18 cellular contexts compared by ENCODE assay signal in genomic region chr1:224939844-224940425, GRCh38. TPM values are rescaled to one million over a fixed set of nuclear protein-coding genes. Genes with fewer than 3 reads are reported as not detected.
DNase-seq lines count a peak whose midpoint lies in the region; ATAC-seq and TF ChIP-seq lines count a peak whose summit lies in the region.
"Had no signal": no experiment of that assay in that cellular context is flagged by ENCODE, and none has a peak within 500 bp of the region (broad histone marks: within the 10 kb centered on the region; RNA-seq: fewer than 3 reads in every experiment).

No MANE protein-coding gene starts in this region.

- peak; percentile 23 for DNase-seq in ELR (ENCODE audit: low read depth)
- DNase-seq in RPMI7951 (ENCODE audit: low read depth), result peak; percentile 48
- DNase-seq in fibroblast of villous mesenchyme (ENCODE audit: low read depth), result peak; percentile 9
- DNase-seq in NCI-H146 treated with DMSO at 0.1 percent for 48 hours (lab: John Stamatoyannopoulos, UW; ENCODE audit: unreplicated experiment), result no peak
- no peak for DNase-seq in NOMO-1 (lab: John Stamatoyannopoulos, UW; ENCODE audit: unreplicated experiment in 2 of 2)
- DNase-seq: BE2C; CD4-positive, alpha-beta memory T cell; NCI-H1048; NCI-H146; NCI-H2227 treated with DMSO at 0.1 percent for 48 hours; NCI-H526 treated with DMSO at 0.1 percent for 48 hours; PC-9 had no signal

- peaks cover 3% of the 10 kb centered on the region; the same call in 1 of the 2 replicates for H3K36me3 ChIP-seq in ACC112 (ENCODE audit: insufficient read depth, low read length)
- H3K36me3 ChIP-seq: BE2C had no signal

- H3K27me3 ChIP-seq in ACC112 (ENCODE audit: insufficient read depth, low read length), result no peaks in the 10 kb centered on the region
- H3K27me3 ChIP-seq: BE2C had no signal

- H3K4me3 ChIP-seq in ACC112 (ENCODE audit: low read depth, low read length) (peak overlapping the region; percentile 65; the same call in 1 of the 2 replicates), fibroblast of villous mesenchyme (ENCODE audit: low read depth, low read length) (no peak overlapping the region)
- H3K4me3 ChIP-seq: PC-9, SK-N-MC had no signal

- no peaks in the 10 kb centered on the region for H3K4me1 ChIP-seq in ACC112 (ENCODE audit: control insufficient read depth, insufficient read depth, low read length, unreplicated experiment)
- H3K4me1 ChIP-seq: BE2C had no signal

- TF ChIP-seq CTCF in fibroblast of villous mesenchyme (IDR thresholded peaks at IDR 0.05; ENCODE audit: insufficient read depth, low read depth, low read length), result no peak

- ATAC-seq in HG03097 (IDR thresholded peaks at IDR 0.05; ENCODE audit: low FRiP score, unreplicated experiment) (no peak), GM21423 (IDR thresholded peaks at IDR 0.05; ENCODE audit: unreplicated experiment) (no peak)
- ATAC-seq: HCT116, Right ventricle myocardium inferior had no signal

- peaks cover 2% of the 10 kb centered on the region for H3K79me2 ChIP-seq in ACC112 (ENCODE audit: control insufficient read depth, insufficient read depth, low read length, unreplicated experiment)

- H2AFZ ChIP-seq in ACC112 (ENCODE audit: low read length, unreplicated experiment), result peak overlapping the region; percentile 38
- H2AFZ ChIP-seq: PC-9 had no signal

- H3K27ac ChIP-seq in ACC112 (ENCODE audit: low read depth, low read length), result peak overlapping the region; percentile 53
- H3K27ac ChIP-seq: PC-9, SK-N-MC had no signal

RNA-seq across cellular contexts. Expression of gene DNAH14, which starts 10.5 kb away (rescaled TPM):
- total RNA-seq in RPMI7951 (2014; rRNA removed; shearing (Covaris generic)), result 19.5 and 19.7 TPM in 2 replicates
- total RNA-seq in fibroblast of villous mesenchyme, result 13.5 and 14.7 TPM in 2 replicates
- total RNA-seq: CD4-positive, alpha-beta memory T cell had no signal

Comparison
In these comparisons a context has a peak if more than half of its experiments do, and no peak if none do; other contexts are left out.
1. DNase-seq: peak in ELR (single experiment), RPMI7951 (single experiment) and fibroblast of villous mesenchyme (single experiment); none in NCI-H146 treated with DMSO at 0.1 percent for 48 hours (single experiment) and NOMO-1 (0 of 2).